In genomic region chr14:96888593-96888992, GRCh38 we compare ENCODE assay signal across 14 cellular contexts.
A peak's percentile ranks its signal among the peaks of the same experiment; 100 is the strongest.
DNase-seq lines count a peak whose midpoint lies in the region; ATAC-seq and TF ChIP-seq lines count a peak whose summit lies in the region.
"Had no signal": no experiment of that assay in that cellular context is flagged by ENCODE, and none has a peak within 500 bp of the region (broad histone marks: within the 10 kb centered on the region; RNA-seq: fewer than 3 reads in every experiment).

No MANE protein-coding gene starts in this region.

- H3K4me1 Mint-ChIP-seq in endodermal cell: peaks cover 16% of the 10 kb centered on the region
- H3K4me1 Mint-ChIP-seq: natural killer cell had no signal

- no peaks in the 10 kb centered on the region for H3K27me3 Mint-ChIP-seq in endodermal cell (ENCODE audit: insufficient read depth)
- H3K27me3 Mint-ChIP-seq: activated CD4-positive, alpha-beta T cell treated with anti-CD3 and anti-CD28 coated beads, Interleukin-2, amount 10 ng/mL, durations not matched to agents 24 days and 14 days had no signal

- H3K36me3 Mint-ChIP-seq in endodermal cell (ENCODE audit: low read depth): peaks cover 4% of the 10 kb centered on the region
- H3K36me3 Mint-ChIP-seq: natural killer cell had no signal

- H3K4me1 ChIP-seq in HUES6 (ENCODE audit: control insufficient read depth, insufficient read depth, low read length) (peaks cover 16% of the 10 kb centered on the region), endodermal cell (ENCODE audit: control insufficient read depth, insufficient read depth, low read length) (peaks cover 3% of the 10 kb centered on the region), suprapubic skin (no peaks in the 10 kb centered on the region)

- no peak overlapping the region for H3K4me3 Mint-ChIP-seq in endodermal cell
- H3K4me3 Mint-ChIP-seq: activated CD4-positive, alpha-beta T cell treated with anti-CD3 and anti-CD28 coated beads, Interleukin-2, amount 10 ng/mL, durations not matched to agents 24 days and 14 days; natural killer cell had no signal

- no peaks in the 10 kb centered on the region for H3K36me3 ChIP-seq in HUES6 (ENCODE audit: control insufficient read depth, insufficient read depth, low read length)
- H3K36me3 ChIP-seq in endodermal cell (ENCODE audit: control insufficient read depth, insufficient read depth, low read length): no peaks in the 10 kb centered on the region
- no peaks in the 10 kb centered on the region for H3K36me3 ChIP-seq in suprapubic skin

- TF ChIP-seq EP300 in suprapubic skin (IDR thresholded peaks at IDR 0.05): no peak

- TF ChIP-seq CTCF in endodermal cell (conservative IDR thresholded peaks at IDR 0.05): no peak
- TF ChIP-seq CTCF in suprapubic skin (IDR thresholded peaks at IDR 0.05): no peak

- TF ChIP-seq POLR2A in suprapubic skin (IDR thresholded peaks at IDR 0.05): no peak

- peak overlapping the region; percentile 28; the same call in 1 of the 2 replicates for H3K27ac ChIP-seq in HUES6 (ENCODE audit: low read depth, low read length)
- peak overlapping the region; percentile 50 for H3K27ac ChIP-seq in endodermal cell (ENCODE audit: low read depth, low read length)
- H3K27ac ChIP-seq in suprapubic skin: no peak overlapping the region

- H3K9ac ChIP-seq in HUES6 (ENCODE audit: low read length): no peak overlapping the region
- no peak overlapping the region for H3K9ac ChIP-seq in endodermal cell (ENCODE audit: extremely low read depth, low read length, poor library complexity, severe bottlenecking)

- no peaks in the 10 kb centered on the region for H3K27me3 ChIP-seq in HUES6 (ENCODE audit: control insufficient read depth, insufficient read depth, low read length)
- H3K27me3 ChIP-seq in endodermal cell (ENCODE audit: control insufficient read depth, insufficient read depth, low read length, poor library complexity, severe bottlenecking): no peaks in the 10 kb centered on the region
- no peaks in the 10 kb centered on the region for H3K27me3 ChIP-seq in suprapubic skin

- peak; percentile 8 for DNase-seq in ELF-1 (ENCODE audit: low read depth, low spot score)
- peak; percentile 87 for DNase-seq in NCI-H524 treated with DMSO at 0.1 percent for 48 hours (lab: John Stamatoyannopoulos, UW)
- DNase-seq in endodermal cell: peak; percentile 58
- no peak for DNase-seq in SKM-1 (lab: John Stamatoyannopoulos, UW; ENCODE audit: unreplicated experiment)
- DNase-seq in activated CD4-positive, alpha-beta T cell treated with anti-CD3 and anti-CD28 coated beads for 48 hours: no peak
- no peak for DNase-seq in suprapubic skin (ENCODE audit: low spot score in 2 of 2)
- DNase-seq: activated CD4-positive, alpha-beta T cell treated with anti-CD3 and anti-CD28 coated beads, Interleukin-2, amount 10 ng/mL, durations not matched to agents 24 days and 14 days; AML-193; cortex of kidney; GDM1; natural killer cell; NCI-H526 had no signal

- no peak overlapping the region for H3K27ac Mint-ChIP-seq in endodermal cell
- H3K27ac Mint-ChIP-seq: activated CD4-positive, alpha-beta T cell treated with anti-CD3 and anti-CD28 coated beads, Interleukin-2, amount 10 ng/mL, durations not matched to agents 24 days and 14 days; natural killer cell had no signal

- no peak for ATAC-seq in HG02870 (IDR thresholded peaks at IDR 0.05; ENCODE audit: unreplicated experiment)
- ATAC-seq: natural killer cell had no signal

- H3K4me3 ChIP-seq in HUES6 (ENCODE audit: low read depth, low read length) (no peak overlapping the region), endodermal cell (ENCODE audit: low read length) (no peak overlapping the region), suprapubic skin (no peak overlapping the region)

- H3K9me3 Mint-ChIP-seq in endodermal cell: no peaks in the 10 kb centered on the region
- H3K9me3 Mint-ChIP-seq: natural killer cell had no signal

- 28 to 51% methylated on average over 3 of the region's 3 CpGs for WGBS in endodermal cell (ENCODE audit: insufficient coverage in 1 of 2, insufficient read length in 1 of 2), 2 experiments
- 69% methylated on average over 3 of the region's 3 CpGs for WGBS in suprapubic skin

- H3K9me3 ChIP-seq in HUES6 (ENCODE audit: control insufficient read depth, insufficient read depth, low read depth, low read length): no peaks in the 10 kb centered on the region
- no peaks in the 10 kb centered on the region for H3K9me3 ChIP-seq in endodermal cell (ENCODE audit: control insufficient read depth, low read length)
- H3K9me3 ChIP-seq in suprapubic skin: no peaks in the 10 kb centered on the region

Comparison
In these comparisons a context has a peak if more than half of its experiments do, and no peak if none do; other contexts are left out.
1. DNase-seq: peak in ELF-1 (single experiment), NCI-H524 treated with DMSO at 0.1 percent for 48 hours (single experiment) and endodermal cell (single experiment); none in SKM-1 (single experiment), activated CD4-positive, alpha-beta T cell treated with anti-CD3 and anti-CD28 coated beads for 48 hours (single experiment) and suprapubic skin (0 of 2).